Comparison of ENCODE assay signal across 9 cellular contexts in the genomic region with DNA sequence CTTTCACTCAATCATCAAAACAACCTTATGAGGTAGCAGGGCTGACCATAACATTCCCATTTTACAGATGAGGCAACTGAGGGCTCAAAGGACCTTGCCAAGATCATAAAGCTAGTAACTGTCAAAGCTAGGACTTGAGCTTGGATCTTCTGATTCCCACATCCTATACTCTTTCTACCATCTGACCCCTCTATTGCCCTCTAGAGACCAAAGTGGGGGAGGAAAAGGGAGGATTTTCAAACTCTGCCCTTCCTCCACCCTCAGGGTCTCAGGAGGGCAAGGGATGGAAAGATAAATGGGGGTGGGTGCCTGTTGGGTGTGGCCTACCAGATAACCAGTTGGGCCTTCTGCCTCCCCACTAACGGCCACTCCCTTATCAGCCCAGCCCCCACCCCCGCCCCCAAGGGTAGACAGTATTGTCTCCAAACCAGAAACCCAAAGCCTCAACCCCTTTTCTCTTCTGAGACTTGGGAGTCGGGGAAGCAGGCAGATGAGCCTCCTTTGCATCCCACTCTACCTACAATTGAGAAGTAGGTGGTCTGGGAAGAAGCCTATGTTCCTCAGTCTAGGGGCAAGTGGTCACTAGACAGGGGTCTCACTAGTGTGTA.
DNase-seq lines count a peak whose midpoint lies in the region; ATAC-seq, FAIRE-seq and TF ChIP-seq lines count a peak whose summit lies in the region.
"Had no signal": no experiment of that assay in that cellular context is flagged by ENCODE, and none has a peak within 500 bp of the region (broad histone marks: within the 10 kb centered on the region; RNA-seq: fewer than 3 reads in every experiment).

No MANE protein-coding gene starts in this region.

- DNase-seq in HUDEP-2 (lab: John Stamatoyannopoulos, UW; ENCODE audit: unreplicated experiment in 76 of 76) (peak in 74 of 76 experiments; percentile 57 to 98 (median 92)), inferior parietal cortex (ENCODE audit: extremely low spot score) (peak; percentile 15), activated gamma-delta T cell treated with Interleukin-2 at 50 U/mL for 16 hours (no peak), hypothalamus (lab: John Stamatoyannopoulos, UW) (no peak), H54 (ENCODE audit: insufficient read length, low spot score) (no peak)
- DNase-seq: stimulated activated CD4-positive, alpha-beta T cell treated with anti-CD3 and anti-CD28 coated beads, Interleukin-2, amount 100 ng/mL, for 48 hours had no signal

- H3K4me3 Mint-ChIP-seq in activated naive CD8-positive, alpha-beta T cell = peak overlapping the region; percentile 83

- peak overlapping the region; percentile 86 to 95 (median 90); a peak in 16 of 20 replicates for H3K4me3 ChIP-seq in BLaER1 treated with 17β-estradiol and CSF1 and Interleukin-3, amounts not matched to agents 10 nM and 100 nM

- peaks cover 68 to 94% (median 70%) of the 10 kb centered on the region in 11 experiments for H4K20me1 ChIP-seq in BLaER1 treated with 17β-estradiol and CSF1 and Interleukin-3, amounts not matched to agents 10 nM and 100 nM

- H3K27me3 ChIP-seq in BLaER1 treated with 17β-estradiol and CSF1 and Interleukin-3, amounts not matched to agents 10 nM and 100 nM = no peaks in the 10 kb centered on the region

- peaks cover 44% of the 10 kb centered on the region for H3K4me1 Mint-ChIP-seq in activated naive CD8-positive, alpha-beta T cell (ENCODE audit: low read depth)

- H3K27me3 Mint-ChIP-seq in activated naive CD8-positive, alpha-beta T cell = no peaks in the 10 kb centered on the region

- ATAC-seq in GM18498 (IDR thresholded peaks at IDR 0.05; ENCODE audit: unreplicated experiment) = no peak

- TF ChIP-seq POLR2A in H54 (IDR thresholded peaks at IDR 0.05; ENCODE audit: low read depth, low read length) = no peak

- peak overlapping the region in 10 of 11 experiments; percentile 89 to 99 (median 96); a peak in 18 of 22 replicates for H3K9ac ChIP-seq in BLaER1 treated with 17β-estradiol and CSF1 and Interleukin-3, amounts not matched to agents 10 nM and 100 nM

- H3K36me3 Mint-ChIP-seq in activated naive CD8-positive, alpha-beta T cell = no peaks in the 10 kb centered on the region

- H3K27ac ChIP-seq in BLaER1 treated with 17β-estradiol and CSF1 and Interleukin-3, amounts not matched to agents 10 nM and 100 nM = peak overlapping the region in 5 of 11 experiments; percentile 17 to 97 (median 85); a peak in 2 of 22 replicates

- no peaks in the 10 kb centered on the region for H3K9me3 ChIP-seq in BLaER1 treated with 17β-estradiol and CSF1 and Interleukin-3, amounts not matched to agents 10 nM and 100 nM (replicated peaks in 1 of 11)

- H3K9me3 Mint-ChIP-seq in activated naive CD8-positive, alpha-beta T cell (ENCODE audit: low read depth) = no peaks in the 10 kb centered on the region

- H3K4me1 ChIP-seq in BLaER1 treated with 17β-estradiol and CSF1 and Interleukin-3, amounts not matched to agents 10 nM and 100 nM = peaks cover 50 to 75% (median 64%) of the 10 kb centered on the region in 10 experiments

- H3K4me2 ChIP-seq in BLaER1 treated with 17β-estradiol and CSF1 and Interleukin-3, amounts not matched to agents 10 nM and 100 nM = peak overlapping the region; percentile 91 to 99 (median 97)

- peak overlapping the region; percentile 55 for H3K27ac Mint-ChIP-seq in activated naive CD8-positive, alpha-beta T cell

- peaks cover 45 to 54% (median 48%) of the 10 kb centered on the region in 11 experiments for H3K36me3 ChIP-seq in BLaER1 treated with 17β-estradiol and CSF1 and Interleukin-3, amounts not matched to agents 10 nM and 100 nM

- no peak for FAIRE-seq in H54 (lab: Jason Lieb, UNC)

Comparison
In these comparisons a context has a peak if more than half of its experiments do, and no peak if none do; other contexts are left out.
1. DNase-seq: peak in HUDEP-2 (74 of 76) and inferior parietal cortex (single experiment); none in activated gamma-delta T cell treated with Interleukin-2 at 50 U/mL for 16 hours (single experiment), hypothalamus (0 of 51) and H54 (single experiment).